In the genomic region with DNA sequence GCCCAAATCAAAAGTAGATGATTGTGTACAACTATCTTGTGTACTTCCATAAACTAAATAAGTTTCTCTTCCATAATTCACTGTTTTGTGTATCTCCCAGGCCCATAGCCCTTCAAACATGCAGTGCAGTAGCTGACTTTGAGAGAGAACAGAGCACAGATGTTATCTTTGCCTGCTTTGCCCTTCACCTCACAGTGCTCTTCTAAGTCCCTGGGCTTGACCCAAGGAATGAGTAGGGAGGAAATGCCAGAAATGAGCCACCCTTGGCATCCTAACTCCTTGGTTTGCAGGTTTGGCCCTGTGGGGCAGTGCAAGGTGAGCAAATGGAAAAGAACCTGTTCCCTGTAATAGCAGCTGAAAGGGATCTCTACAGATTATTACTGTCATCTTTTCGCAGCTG, we compare ENCODE assay signal across 21 cellular contexts.
DNase-seq lines count a peak whose midpoint lies in the region; ATAC-seq and TF ChIP-seq lines count a peak whose summit lies in the region.
"Had no signal": no experiment of that assay in that cellular context is flagged by ENCODE, and none has a peak within 500 bp of the region (broad histone marks: within the 10 kb centered on the region; RNA-seq: fewer than 3 reads in every experiment).

No MANE protein-coding gene starts in this region.

- H3K4me1 Mint-ChIP-seq in memory B cell = peaks cover 32% of the 10 kb centered on the region

- intact Hi-C loops in left ventricle myocardium superior (cut with micrococcal nuclease) (no loop called here), uterus (cut with DNase I; ENCODE audit: low total_unique reads) (no loop called here)

- H3K27me3 Mint-ChIP-seq in memory B cell = no peaks in the 10 kb centered on the region
- H3K27me3 Mint-ChIP-seq: activated B cell treated with CpG ODN at 0.5 μM for 24 hours had no signal

- peak; percentile 39 for ATAC-seq in left ventricle myocardium superior
- ATAC-seq in SK-N-SH treated with all-trans-retinoic acid at 6 μM for 48 hours = peak; percentile 73
- ATAC-seq in memory B cell (ENCODE audit: low read depth) = no peak
- ATAC-seq: HCT116, PC-3 had no signal

- H3K4me3 ChIP-seq in right atrium auricular region (no peak overlapping the region), uterus (no peak overlapping the region), BE2C (ENCODE audit: low read depth, low read length) (no peak overlapping the region)
- H3K4me3 ChIP-seq: gastroesophageal sphincter, lung, transverse colon had no signal

- no peaks in the 10 kb centered on the region for H3K9me3 Mint-ChIP-seq in memory B cell
- H3K9me3 Mint-ChIP-seq: activated B cell treated with CpG ODN at 0.5 μM for 24 hours had no signal

- no peaks in the 10 kb centered on the region for H3K36me3 ChIP-seq in right atrium auricular region
- H3K36me3 ChIP-seq in uterus = no peaks in the 10 kb centered on the region
- no peaks in the 10 kb centered on the region for H3K36me3 ChIP-seq in BE2C
- H3K36me3 ChIP-seq: gastroesophageal sphincter, transverse colon had no signal

- H3K27me3 ChIP-seq in right atrium auricular region = no peaks in the 10 kb centered on the region
- no peaks in the 10 kb centered on the region for H3K27me3 ChIP-seq in uterus
- no peaks in the 10 kb centered on the region for H3K27me3 ChIP-seq in BE2C
- H3K27me3 ChIP-seq: gastroesophageal sphincter, transverse colon had no signal

- H3K4me1 ChIP-seq in right atrium auricular region (peaks cover 0 to 11% of the 10 kb centered on the region in 2 donors), uterus (peaks cover 0 to 11% of the 10 kb centered on the region in 2 donors), BE2C (peaks cover 3% of the 10 kb centered on the region; the same call in 1 of the 2 replicates)

- peak overlapping the region; percentile 22 for H3K27ac Mint-ChIP-seq in memory B cell
- H3K27ac Mint-ChIP-seq: activated B cell treated with CpG ODN at 0.5 μM for 24 hours had no signal

- no peak overlapping the region for H3K4me3 Mint-ChIP-seq in memory B cell
- H3K4me3 Mint-ChIP-seq: activated B cell treated with CpG ODN at 0.5 μM for 24 hours had no signal

- H3K9me3 ChIP-seq in right atrium auricular region (no peaks in the 10 kb centered on the region), uterus (no peaks in the 10 kb centered on the region), BE2C (no peaks in the 10 kb centered on the region)
- H3K9me3 ChIP-seq: gastroesophageal sphincter, transverse colon had no signal

- no peak for DNase-seq in left ventricle myocardium superior
- DNase-seq in right atrium auricular region (ENCODE audit: low spot score) = no peak
- DNase-seq in memory B cell (ENCODE audit: low spot score in 2 of 2) = no peak
- DNase-seq in uterus = no peak
- no peak for DNase-seq in BE2C
- DNase-seq in NCI-H82 treated with DMSO at 0.1 percent for 48 hours (lab: John Stamatoyannopoulos, UW; ENCODE audit: unreplicated experiment) = no peak
- DNase-seq: activated B cell treated with CpG ODN at 0.5 μM for 24 hours; effector CD4-positive, alpha-beta T cell; Kasumi-1; NCI-H1048; NCI-H2029; NCI-H345; PC-3; SIG-M5; stimulated activated CD4-positive, alpha-beta T cell treated with anti-CD3 and anti-CD28 coated beads, Interleukin-2, amount 100 ng/mL, for 24 hours; stimulated activated naive CD4-positive, alpha-beta T cell treated with Interleukin-2 at 50 U/mL for 16 hours; transverse colon had no signal

- TF ChIP-seq CTCF in right atrium auricular region (IDR thresholded peaks at IDR 0.05) (no peak), uterus (IDR thresholded peaks at IDR 0.05) (no peak), BE2C (IDR thresholded peaks at IDR 0.05; ENCODE audit: low read depth, low read length) (no peak)

- H3K27ac ChIP-seq in right atrium auricular region (no peak overlapping the region), uterus (peak overlapping the region; percentile 60 to 64)
- H3K27ac ChIP-seq: transverse colon had no signal

- TF ChIP-seq POLR2A in uterus (IDR thresholded peaks at IDR 0.05) = no peak

- H3K36me3 Mint-ChIP-seq in memory B cell = peaks cover 11% of the 10 kb centered on the region

TF ChIP-seq in SK-N-SH treated with all-trans-retinoic acid at 6 μM for 48 hours, 23 proteins besides CTCF, POLR2A, EP300 and RAD21:
- TF ChIP-seq, protein P1, sequence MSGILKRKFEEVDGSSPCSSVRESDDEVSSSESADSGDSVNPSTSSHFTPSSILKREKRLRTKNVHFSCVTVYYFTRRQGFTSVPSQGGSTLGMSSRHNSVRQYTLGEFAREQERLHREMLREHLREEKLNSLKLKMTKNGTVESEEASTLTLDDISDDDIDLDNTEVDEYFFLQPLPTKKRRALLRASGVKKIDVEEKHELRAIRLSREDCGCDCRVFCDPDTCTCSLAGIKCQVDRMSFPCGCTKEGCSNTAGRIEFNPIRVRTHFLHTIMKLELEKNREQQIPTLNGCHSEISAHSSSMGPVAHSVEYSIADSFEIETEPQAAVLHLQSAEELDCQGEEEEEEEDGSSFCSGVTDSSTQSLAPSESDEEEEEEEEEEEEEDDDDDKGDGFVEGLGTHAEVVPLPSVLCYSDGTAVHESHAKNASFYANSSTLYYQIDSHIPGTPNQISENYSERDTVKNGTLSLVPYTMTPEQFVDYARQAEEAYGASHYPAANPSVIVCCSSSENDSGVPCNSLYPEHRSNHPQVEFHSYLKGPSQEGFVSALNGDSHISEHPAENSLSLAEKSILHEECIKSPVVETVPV (CRISPR knock-in tag; IDR thresholded peaks at IDR 0.05) = no peak
- TF ChIP-seq OSR1 (CRISPR knock-in tag; IDR thresholded peaks at IDR 0.05) (no peak), ZC3H10 (CRISPR knock-in tag; IDR thresholded peaks at IDR 0.05) (no peak), ZFP30 (CRISPR knock-in tag; IDR thresholded peaks at IDR 0.05) (no peak), ZNF8 (CRISPR knock-in tag; IDR thresholded peaks at IDR 0.05) (no peak), ESRRG (CRISPR knock-in tag; IDR thresholded peaks at IDR 0.05) (no peak), ARNTL (CRISPR knock-in tag; IDR thresholded peaks at IDR 0.05; ENCODE audit: borderline replicate concordance, low read depth) (no peak), GLIS3 (CRISPR knock-in tag; IDR thresholded peaks at IDR 0.05) (no peak), ZNF70 (CRISPR knock-in tag; IDR thresholded peaks at IDR 0.05) (no peak), PPARA (CRISPR knock-in tag; IDR thresholded peaks at IDR 0.05; ENCODE audit: borderline replicate concordance) (no peak), ZFP3 (CRISPR knock-in tag; IDR thresholded peaks at IDR 0.05) (no peak), SNAI2 (CRISPR knock-in tag; IDR thresholded peaks at IDR 0.05) (no peak), TCF4 (CRISPR knock-in tag; IDR thresholded peaks at IDR 0.05; ENCODE audit: borderline replicate concordance) (no peak), CSDC2 (CRISPR knock-in tag; IDR thresholded peaks at IDR 0.05) (no peak)
- TF ChIP-seq, protein P2, sequence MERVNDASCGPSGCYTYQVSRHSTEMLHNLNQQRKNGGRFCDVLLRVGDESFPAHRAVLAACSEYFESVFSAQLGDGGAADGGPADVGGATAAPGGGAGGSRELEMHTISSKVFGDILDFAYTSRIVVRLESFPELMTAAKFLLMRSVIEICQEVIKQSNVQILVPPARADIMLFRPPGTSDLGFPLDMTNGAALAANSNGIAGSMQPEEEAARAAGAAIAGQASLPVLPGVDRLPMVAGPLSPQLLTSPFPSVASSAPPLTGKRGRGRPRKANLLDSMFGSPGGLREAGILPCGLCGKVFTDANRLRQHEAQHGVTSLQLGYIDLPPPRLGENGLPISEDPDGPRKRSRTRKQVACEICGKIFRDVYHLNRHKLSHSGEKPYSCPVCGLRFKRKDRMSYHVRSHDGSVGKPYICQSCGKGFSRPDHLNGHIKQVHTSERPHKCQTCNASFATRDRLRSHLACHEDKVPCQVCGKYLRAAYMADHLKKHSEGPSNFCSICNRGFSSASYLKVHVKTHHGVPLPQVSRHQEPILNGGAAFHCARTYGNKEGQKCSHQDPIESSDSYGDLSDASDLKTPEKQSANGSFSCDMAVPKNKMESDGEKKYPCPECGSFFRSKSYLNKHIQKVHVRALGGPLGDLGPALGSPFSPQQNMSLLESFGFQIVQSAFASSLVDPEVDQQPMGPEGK (CRISPR knock-in tag; IDR thresholded peaks at IDR 0.05; ENCODE audit: borderline replicate concordance) = no peak

Comparison
In these comparisons a context has a peak if more than half of its experiments do, and no peak if none do; other contexts are left out.
1. H3K27ac ChIP-seq: peak in uterus (2 of 2); none in right atrium auricular region (0 of 2).